In genomic region chr6:44256291-44257006, GRCh38 we compare ENCODE assay signal across 2 cellular contexts.
A peak's percentile ranks its signal among the peaks of the same experiment; 100 is the strongest.
TF ChIP-seq lines count a peak whose summit lies in the region.

No MANE protein-coding gene starts in this region.

TF ChIP-seq in SK-N-SH treated with all-trans-retinoic acid at 6 μM for 48 hours, 23 proteins besides CTCF, POLR2A, EP300 and RAD21:
- TF ChIP-seq BACH2 (CRISPR knock-in tag; IDR thresholded peaks at IDR 0.05; ENCODE audit: borderline replicate concordance) (no peak), RARB (CRISPR knock-in tag; IDR thresholded peaks at IDR 0.05) (no peak), ZNF70 (CRISPR knock-in tag; IDR thresholded peaks at IDR 0.05) (no peak), ZFP3 (CRISPR knock-in tag; IDR thresholded peaks at IDR 0.05) (no peak), CSRNP3 (CRISPR knock-in tag; IDR thresholded peaks at IDR 0.05) (no peak), ZNF8 (CRISPR knock-in tag; IDR thresholded peaks at IDR 0.05) (no peak), SNAI2 (CRISPR knock-in tag; IDR thresholded peaks at IDR 0.05) (no peak), ISL1 (CRISPR knock-in tag; IDR thresholded peaks at IDR 0.05) (no peak)

TF ChIP-seq in H1, 55 proteins besides CTCF, POLR2A, EP300 and RAD21:
- TF ChIP-seq CHD1 (IDR thresholded peaks at IDR 0.05; ENCODE audit: low read depth, low read length) (no peak), POLR2AphosphoS5 (IDR thresholded peaks at IDR 0.05; ENCODE audit: low read depth, low read length) (peak; percentile 31; the same call in 1 of the 2 replicates)
TF ChIP-seq in H1: peak in this region for 1.
